1 cellular context compared by ENCODE assay signal in the genomic region with DNA sequence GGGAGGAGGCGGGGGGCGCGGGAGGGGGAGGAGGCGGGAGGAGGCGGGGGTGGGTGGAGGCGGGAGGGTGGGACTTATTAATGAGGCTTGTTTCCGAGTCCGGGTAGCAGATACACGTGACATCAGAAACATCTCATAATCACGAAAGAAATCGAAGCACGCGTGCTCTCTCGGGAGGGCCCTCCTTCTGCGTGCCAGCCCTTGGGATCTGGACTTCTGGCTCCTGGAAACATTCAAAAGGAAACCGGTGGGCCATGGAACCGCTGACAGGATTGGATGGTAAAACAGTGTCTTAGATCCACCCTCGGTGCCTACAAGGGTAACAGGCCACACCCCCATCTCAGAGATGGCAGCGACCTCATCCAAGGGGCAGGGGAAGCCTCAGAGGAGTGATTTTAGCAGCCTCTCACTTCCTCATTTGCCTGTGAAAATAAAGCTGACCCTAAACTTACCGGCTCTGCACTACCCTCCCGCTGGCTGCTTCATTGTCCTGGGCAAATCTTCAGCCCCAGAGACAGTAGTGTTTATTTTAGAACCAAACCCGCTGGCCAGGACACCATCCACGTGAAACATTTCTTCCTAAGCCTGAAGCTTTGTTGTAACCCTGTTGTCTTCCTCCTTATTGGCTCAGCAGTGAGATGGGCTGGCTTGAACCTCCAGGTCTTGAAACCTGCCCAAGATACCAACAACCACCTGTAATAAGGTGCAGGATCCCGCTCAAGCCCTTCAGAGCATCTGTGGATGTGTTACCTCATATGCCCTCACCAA.
TF ChIP-seq lines count a peak whose summit lies in the region.

No MANE protein-coding gene starts in this region.

TF ChIP-seq in SK-N-SH, 30 proteins besides CTCF, POLR2A, EP300 and RAD21 (continued from another document):
- no peak for TF ChIP-seq EZH2phosphoT487 (IDR thresholded peaks at IDR 0.05; ENCODE audit: borderline replicate concordance, low read depth)
- no peak for TF ChIP-seq TCF12 (IDR thresholded peaks at IDR 0.05)
